In the genomic region with DNA sequence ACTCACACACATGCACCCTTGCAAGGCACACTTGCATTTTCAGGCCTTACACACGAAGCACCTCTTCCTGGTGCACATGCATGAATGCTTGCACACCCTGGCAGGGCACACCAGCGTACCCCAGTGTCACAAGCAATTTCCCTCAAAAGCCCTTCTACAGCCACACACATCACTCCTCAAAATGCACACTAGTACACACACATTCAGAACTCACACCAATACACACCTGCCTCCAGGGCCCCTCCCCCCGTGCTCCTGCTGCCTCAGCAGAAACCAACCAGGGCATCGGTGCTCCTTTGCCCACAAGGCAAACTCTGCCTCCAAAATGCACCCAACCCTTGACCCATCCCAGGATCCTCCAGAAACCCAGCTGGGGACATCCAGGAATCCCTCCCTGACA, we compare ENCODE assay signal across 18 cellular contexts. TPM values are rescaled to one million over a fixed set of nuclear protein-coding genes. Genes with fewer than 3 reads are reported as not detected.
DNase-seq lines count a peak whose midpoint lies in the region; ATAC-seq and TF ChIP-seq lines count a peak whose summit lies in the region.
"Had no signal": no experiment of that assay in that cellular context is flagged by ENCODE, and none has a peak within 500 bp of the region (broad histone marks: within the 10 kb centered on the region; RNA-seq: fewer than 3 reads in every experiment).

No MANE protein-coding gene starts in this region.

- H4K5ac ChIP-seq in IMR-90 (ENCODE audit: low read depth, low read length), result no peak overlapping the region

- H4K8ac ChIP-seq in IMR-90 (ENCODE audit: low read depth in 2 of 2, low read length in 2 of 2), result no peak overlapping the region

- POLR2A ChIA-PET in IMR-90 (lab: Charles Lee; ENCODE audit: unreplicated experiment), result no interaction called here

- no peak overlapping the region for H4K91ac ChIP-seq in IMR-90 (ENCODE audit: insufficient read depth, low read depth, low read length)

- CTCF ChIA-PET in IMR-90 (lab: Yijun Ruan, JAX), result no interaction called here

- H3K36me3 ChIP-seq in IMR-90 (ENCODE audit: control insufficient read depth, insufficient read depth, low read length) (no peaks in the 10 kb centered on the region), spleen (no peaks in the 10 kb centered on the region)
- H3K36me3 ChIP-seq: BE2C, HAP-1 had no signal

- H3K27me3 Mint-ChIP-seq in brain (peaks cover 4% of the 10 kb centered on the region), glutamatergic neuron (ENCODE audit: unreplicated experiment) (peaks cover 6% of the 10 kb centered on the region)

- H3K27ac Mint-ChIP-seq in brain (peak overlapping the region in 4 of 5 experiments; percentile 36 to 98 (median 83)), glutamatergic neuron (ENCODE audit: unreplicated experiment) (no peak overlapping the region)
- H3K27ac Mint-ChIP-seq: HFFc6 had no signal

- peaks cover 2% of the 10 kb centered on the region; the same call in 1 of the 2 replicates for H3K4me1 ChIP-seq in IMR-90 (ENCODE audit: control insufficient read depth, insufficient read depth, low read length)
- peaks cover 0 to 5% (median 0%) of the 10 kb centered on the region in 6 donors for H3K4me1 ChIP-seq in spleen
- H3K4me1 ChIP-seq: HAP-1 had no signal

- no peak for TF ChIP-seq RAD21 in IMR-90 (IDR thresholded peaks at IDR 0.05; ENCODE audit: low read length)

- H3K79me1 ChIP-seq in IMR-90 (ENCODE audit: low read depth in 1 of 2, low read length in 2 of 2), result no peaks in the 10 kb centered on the region

- ATAC-seq in IMR-90 (ENCODE audit: low read depth), result no peak
- no peak for ATAC-seq in GM19455 (IDR thresholded peaks at IDR 0.05; ENCODE audit: unreplicated experiment)
- no peak for ATAC-seq in GM21825 (IDR thresholded peaks at IDR 0.05; ENCODE audit: unreplicated experiment)

- no peak for TF ChIP-seq CTCF in IMR-90 (conservative IDR thresholded peaks at IDR 0.05; ENCODE audit: low read depth, low read length)
- TF ChIP-seq CTCF in brain (conservative IDR thresholded peaks at IDR 0.05), result no peak
- TF ChIP-seq CTCF in glutamatergic neuron (IDR thresholded peaks at IDR 0.05; ENCODE audit: partially characterized antibody, unreplicated experiment), result no peak
- TF ChIP-seq CTCF in spleen (IDR thresholded peaks at IDR 0.05 in 8 of 11, conservative IDR thresholded peaks at IDR 0.05 in 3 of 11), result no peak

- no peak overlapping the region for H2AK9ac ChIP-seq in IMR-90 (replicated peaks; ENCODE audit: low read depth, low read length, poor library complexity)

- H3K9me3 ChIP-seq in IMR-90 (ENCODE audit: control insufficient read depth, insufficient read depth, low read length), result no peaks in the 10 kb centered on the region
- no peaks in the 10 kb centered on the region for H3K9me3 ChIP-seq in spleen
- H3K9me3 ChIP-seq: BE2C, HAP-1 had no signal

- DNase-seq in IMR-90 (no peak), glutamatergic neuron (peak; percentile 2), spleen (peak; percentile 30), medulla oblongata (ENCODE audit: extremely low spot score) (no peak)
- DNase-seq in stimulated activated CD4-positive, alpha-beta T cell treated with anti-CD3 and anti-CD28 coated beads, Interleukin-12 subunit alpha, Interleukin-12 subunit beta, amount 100 ng/mL, for 4 hours, result no peak
- DNase-seq: BE2C; CD4-positive, alpha-beta memory T cell; DMS79 treated with DMSO at 0.1 percent for 48 hours; EL; GDM1; GOT3; HFFc6; KG1 had no signal

- H3K36me3 Mint-ChIP-seq in brain (no peaks in the 10 kb centered on the region), glutamatergic neuron (ENCODE audit: unreplicated experiment) (no peaks in the 10 kb centered on the region)
- H3K36me3 Mint-ChIP-seq: CD4-positive, alpha-beta memory T cell had no signal

- no peak overlapping the region for H3K14ac ChIP-seq in IMR-90 (replicated peaks; ENCODE audit: low read depth, low read length)

- no peak overlapping the region for H2AFZ ChIP-seq in IMR-90 (replicated peaks; ENCODE audit: low read length, poor library complexity)

- TF ChIP-seq POLR2A in IMR-90 (IDR thresholded peaks at IDR 0.05; ENCODE audit: low read depth, low read length) (no peak), spleen (IDR thresholded peaks at IDR 0.05) (no peak)

- no peak overlapping the region for H2BK15ac ChIP-seq in IMR-90 (ENCODE audit: low read depth, low read length)

- WGBS in IMR-90 (ENCODE audit: extremely low coverage in 2 of 2, insufficient read length in 1 of 2), 2 experiments, result 60% methylated on average over 2 of the region's 4 CpGs; no CpG with 5 or more reads in 1 of the 2 experiments
- WGBS in spleen, 5 donors, result 81 to 91% (median 87%) methylated on average over 4 of the region's 4 CpGs

- no peak overlapping the region for H3K9ac ChIP-seq in IMR-90 (ENCODE audit: low read depth, low read length)

- H3K4me3 ChIP-seq in IMR-90 (ENCODE audit: insufficient read depth, low read depth, low read length) (no peak overlapping the region), spleen (no peak overlapping the region)
- H3K4me3 ChIP-seq: HAP-1 had no signal

- H3K23ac ChIP-seq in IMR-90 (ENCODE audit: low read depth, low read length), result no peak overlapping the region

- intact Hi-C loops in IMR-90 (cut with micrococcal nuclease) (no loop called here), spleen (cut with DNase I; ENCODE audit: low total_unique reads) (no loop called here)

- no peak overlapping the region for H3K4me2 ChIP-seq in IMR-90 (ENCODE audit: low read depth, low read length)

- no peaks in the 10 kb centered on the region for H4K20me1 ChIP-seq in IMR-90 (ENCODE audit: insufficient read depth, low read length)

- peak overlapping the region; percentile 73 to 86 (median 82) for H3K4me3 Mint-ChIP-seq in brain
- H3K4me3 Mint-ChIP-seq in glutamatergic neuron (ENCODE audit: unreplicated experiment), result no peak overlapping the region
- H3K4me3 Mint-ChIP-seq: CD4-positive, alpha-beta memory T cell; HFFc6 had no signal

- no peak overlapping the region for H3K18ac ChIP-seq in IMR-90 (ENCODE audit: low read depth, low read length)

- in situ Hi-C loops in IMR-90 (cut with MboI; ENCODE audit: low sequenced_read_pairs), result no loop called here

- no peak overlapping the region for H3K4ac ChIP-seq in IMR-90 (ENCODE audit: low read depth, low read length)

- peaks cover 3% of the 10 kb centered on the region; the same call in 1 of the 2 replicates for H3K9me1 ChIP-seq in IMR-90 (ENCODE audit: insufficient read depth, low read length)

- no peak overlapping the region for H2BK20ac ChIP-seq in IMR-90 (ENCODE audit: low read depth, low read length)

- BruUV-seq in IMR-90 (replicated peaks; lab: Mats Ljungman, UMichigan), result no TSS peak

- dilution Hi-C loops in IMR-90 (cut with HindIII; ENCODE audit: low sequenced_read_pairs, unreplicated experiment), result no loop called here

- no peak overlapping the region for H3K27ac ChIP-seq in IMR-90 (ENCODE audit: insufficient read depth, low read length)
- no peak overlapping the region for H3K27ac ChIP-seq in spleen
- H3K27ac ChIP-seq: C4-2B had no signal

- no peak overlapping the region for H2AK5ac ChIP-seq in IMR-90 (ENCODE audit: low read depth, low read length)

- peaks cover 85% of the 10 kb centered on the region for H3K4me1 Mint-ChIP-seq in brain
- peaks cover 25% of the 10 kb centered on the region for H3K4me1 Mint-ChIP-seq in glutamatergic neuron (ENCODE audit: low read depth, unreplicated experiment)

- H2BK120ac ChIP-seq in IMR-90 (ENCODE audit: low read depth, low read length), result no peak overlapping the region

- H3K27me3 ChIP-seq in IMR-90 (ENCODE audit: control insufficient read depth, insufficient read depth, low read length) (no peaks in the 10 kb centered on the region), spleen (replicated peaks in 1 of 7) (peaks cover 0 to 14% (median 0%) of the 10 kb centered on the region in 7 donors)
- H3K27me3 ChIP-seq: BE2C had no signal

- H2BK5ac ChIP-seq in IMR-90 (ENCODE audit: low read depth, low read length, poor library complexity, severe bottlenecking), result no peak overlapping the region

- no peak overlapping the region for H3K56ac ChIP-seq in IMR-90 (ENCODE audit: extremely low read depth, insufficient read depth, low read length)

- peaks cover 0 to 2% (median 0%) of the 10 kb centered on the region in 5 experiments for H3K9me3 Mint-ChIP-seq in brain
- H3K9me3 Mint-ChIP-seq in glutamatergic neuron (ENCODE audit: unreplicated experiment), result peaks cover 11% of the 10 kb centered on the region
- H3K9me3 Mint-ChIP-seq: CD4-positive, alpha-beta memory T cell; HFFc6 had no signal

TF ChIP-seq in IMR-90, 13 proteins besides CTCF, POLR2A, EP300 and RAD21:
- TF ChIP-seq MAFK (IDR thresholded peaks at IDR 0.05; ENCODE audit: low read depth, low read length) (peak; percentile 35; the same call in 1 of the 2 replicates), MAZ (IDR thresholded peaks at IDR 0.05; ENCODE audit: borderline replicate concordance, low read depth, low read length) (no peak)

RNA-seq across cellular contexts. Expression of gene CAMK2A, which starts 1.2 kb away (rescaled TPM):
- under 0.01 and 0.18 TPM in 2 replicates for total RNA-seq in IMR-90 (2012; rRNA removed)
- 0.17 and 0.19 TPM in 2 replicates for polyA plus RNA-seq in IMR-90 (2012; rRNA removed)
- polyA plus RNA-seq in IMR-90 (2012; cell fraction: cytosol; rRNA removed), result 0.11 and 0.24 TPM in 2 replicates
- 1.5 and 2.4 TPM in 2 replicates for polyA plus RNA-seq in IMR-90 (2012; cell fraction: nucleus; rRNA removed; ENCODE audit: low replicate concordance)
- 116 TPM for polyA plus RNA-seq in brain (ENCODE audit: insufficient read depth, low read depth, low replicate concordance)
- 1.1 TPM for total RNA-seq in glutamatergic neuron (ENCODE audit: unreplicated experiment)
- total RNA-seq in spleen, result 1 to 10 TPM in 2 of 7 donors, under 1 TPM in 4, not detected in 1; 0.32 to 1.1 (median 0.73) TPM
- under 1 TPM in 2 of 3 donors, not detected in 1; 0.03 to 0.10 TPM for polyA plus RNA-seq in spleen
- total RNA-seq: CD4-positive, alpha-beta memory T cell had no signal
- polyA plus RNA-seq: CD4-positive, alpha-beta memory T cell had no signal

RNA-seq across cellular contexts. Expression of gene ARSI, which starts 14.3 kb away (rescaled TPM):
- total RNA-seq in IMR-90 (2012; rRNA removed) (15.0 and 15.2 TPM in 2 replicates), glutamatergic neuron (ENCODE audit: unreplicated experiment) (not detected), spleen (1 to 10 TPM in 5 of 7 donors, under 1 TPM in 2; 0.67 to 3.8 (median 1.1) TPM)
- polyA plus RNA-seq in IMR-90 (2012; rRNA removed) (14.8 and 15.5 TPM in 2 replicates), brain (ENCODE audit: insufficient read depth, low read depth, low replicate concordance) (1.2 TPM), spleen (under 1 TPM; 0.07 to 0.38 (median 0.30) TPM)
- polyA plus RNA-seq in IMR-90 (2012; cell fraction: cytosol; rRNA removed), result 10.1 and 22.7 TPM in 2 replicates
- 3.4 and 9.5 TPM in 2 replicates for polyA plus RNA-seq in IMR-90 (2012; cell fraction: nucleus; rRNA removed; ENCODE audit: low replicate concordance)
- total RNA-seq: CD4-positive, alpha-beta memory T cell had no signal
- polyA plus RNA-seq: CD4-positive, alpha-beta memory T cell had no signal

Comparison
In these comparisons a context has a peak if more than half of its experiments do, and no peak if none do; other contexts are left out.
1. DNase-seq: peak in glutamatergic neuron (single experiment) and spleen (single experiment); none in IMR-90 (single experiment), medulla oblongata (single experiment) and stimulated activated CD4-positive, alpha-beta T cell treated with anti-CD3 and anti-CD28 coated beads, Interleukin-12 subunit alpha, Interleukin-12 subunit beta, amount 100 ng/mL, for 4 hours (single experiment).